17 cellular contexts compared by ENCODE assay signal in the genomic region with DNA sequence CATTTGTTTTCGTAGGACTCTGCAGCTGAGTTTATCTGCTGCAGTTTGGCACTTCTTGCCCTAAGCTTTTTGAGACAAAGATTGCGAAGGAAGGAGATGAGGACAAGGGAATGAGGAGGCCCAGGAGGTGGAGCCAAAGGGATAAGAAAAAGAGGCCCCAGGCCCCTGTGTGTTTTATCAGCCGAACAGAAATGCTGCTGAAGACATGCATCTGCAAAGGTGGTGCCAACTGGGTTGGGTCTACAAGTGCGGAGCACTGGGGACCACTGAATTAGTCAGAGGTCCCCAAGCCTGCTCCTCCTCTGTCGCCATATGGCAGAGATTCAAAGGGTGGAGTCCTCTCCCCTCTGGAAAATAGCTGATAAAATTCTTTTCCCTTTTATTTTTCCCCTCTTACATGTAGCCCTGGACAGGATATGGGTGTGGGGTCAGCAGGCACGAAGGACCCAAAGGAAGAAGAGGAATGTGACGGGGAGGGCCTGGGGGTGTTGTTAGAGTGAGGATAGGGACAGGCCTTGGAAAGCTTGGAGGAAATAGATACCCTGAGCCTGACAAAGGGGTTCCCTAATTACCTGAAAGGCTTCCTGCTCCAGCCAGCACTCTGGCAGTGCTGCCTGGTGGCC. TPM values are rescaled to one million over a fixed set of nuclear protein-coding genes. Genes with fewer than 3 reads are reported as not detected.
DNase-seq lines count a peak whose midpoint lies in the region; ATAC-seq and TF ChIP-seq lines count a peak whose summit lies in the region.
"Had no signal": no experiment of that assay in that cellular context is flagged by ENCODE, and none has a peak within 500 bp of the region (broad histone marks: within the 10 kb centered on the region; RNA-seq: fewer than 3 reads in every experiment).

No MANE protein-coding gene starts in this region.

- H3K9ac ChIP-seq in adipocyte (ENCODE audit: low read length): peak overlapping the region; percentile 43

- H3K36me3 ChIP-seq in adipocyte (ENCODE audit: control insufficient read depth, insufficient read depth, low read length, severe bottlenecking): no peaks in the 10 kb centered on the region
- no peaks in the 10 kb centered on the region for H3K36me3 ChIP-seq in gastrocnemius medialis

- no peak overlapping the region for H3K4me3 ChIP-seq in adipocyte (ENCODE audit: low read length)
- H3K4me3 ChIP-seq in gastrocnemius medialis: peak overlapping the region; percentile 55 to 62 (median 59)

- intact Hi-C loops in left cardiac atrium (cut with DNase I): no loop called here
- intact Hi-C loops in gastrocnemius medialis (cut with DNase I; ENCODE audit: low total_unique reads): no loop called here

- in situ Hi-C loops in GM13977 (cut with MboI; ENCODE audit: low pct_unique_long_range_greater_than_20kb, low sequenced_read_pairs, unreplicated experiment) (no loop called here), gastrocnemius medialis (cut with MboI; ENCODE audit: low sequenced_read_pairs in 4 of 4) (loop anchor here in 2 of 4 donors (10.0 kb wide), 1 partner anchor 47 kb away; no protein-coding TSS in a partner anchor)

- H3K4me1 ChIP-seq in adipocyte (ENCODE audit: control insufficient read depth, insufficient read depth, low read length) (peaks cover 31% of the 10 kb centered on the region), gastrocnemius medialis (peaks cover 0 to 10% of the 10 kb centered on the region in 2 donors)

- H3K9me3 ChIP-seq in adipocyte (ENCODE audit: control insufficient read depth, low read length): no peaks in the 10 kb centered on the region
- H3K9me3 ChIP-seq in gastrocnemius medialis: no peaks in the 10 kb centered on the region

- TF ChIP-seq CTCF in GM13977 (IDR thresholded peaks at IDR 0.05; ENCODE audit: extremely low read depth, insufficient read depth, missing control alignments): peak; percentile 23
- TF ChIP-seq CTCF in gastrocnemius medialis (IDR thresholded peaks at IDR 0.05 in 4 of 5, conservative IDR thresholded peaks at IDR 0.05 in 1 of 5): peak in 1 of 5 experiments; percentile 23

- ATAC-seq in left cardiac atrium (peak; percentile 42 to 46), gastrocnemius medialis (peak; percentile 22 to 52), GM21825 (IDR thresholded peaks at IDR 0.05; ENCODE audit: unreplicated experiment) (no peak)

- no peaks in the 10 kb centered on the region for H3K27me3 ChIP-seq in adipocyte (replicated peaks; ENCODE audit: control insufficient read depth, insufficient read depth, low read length)
- H3K27me3 ChIP-seq in gastrocnemius medialis: peaks cover 0 to 20% (median 11%) of the 10 kb centered on the region in 3 donors

- H3K27ac ChIP-seq in gastrocnemius medialis: peak overlapping the region; percentile 70 to 79 (median 74)
- H3K27ac ChIP-seq: VCaP had no signal

- TF ChIP-seq POLR2A in gastrocnemius medialis (IDR thresholded peaks at IDR 0.05): no peak

- DNase-seq in GM13977 (ENCODE audit: low spot score) (no peak), adipocyte (ENCODE audit: low read depth) (no peak), left cardiac atrium (peak; percentile 79), gastrocnemius medialis (peak in 1 of 2 donors; percentile 46), AG08396 (ENCODE audit: low spot score) (no peak), NCI-H2227 (lab: John Stamatoyannopoulos, UW; ENCODE audit: unreplicated experiment) (no peak)
- no peak for DNase-seq in stimulated activated CD4-positive, alpha-beta T cell treated with anti-CD3 and anti-CD28 coated beads, Interleukin-4, amount 100 ng/mL, for 4 hours
- DNase-seq: ACHN; activated naive CD4-positive, alpha-beta T cell treated with Interleukin-2 at 50 U/mL for 16 hours; effector memory CD4-positive, alpha-beta T cell; kidney glomerular epithelial cell; NCI-H1092; NCI-H2227 treated with DMSO at 0.1 percent for 48 hours had no signal

RNA-seq across cellular contexts. Expression of gene CD34, which starts 2.7 kb away (rescaled TPM):
- total RNA-seq in left cardiac atrium: 100 to 1,000 TPM; 101 to 115 TPM
- total RNA-seq in gastrocnemius medialis: 10 to 100 TPM; 13.6 to 31.7 (median 20.7) TPM
- total RNA-seq: bronchial epithelial cell, HT-29 had no signal
